Comparison of ENCODE assay signal across 1 cellular context in genomic region chr12:91778091-91778819, GRCh38.
TF ChIP-seq lines count a peak whose summit lies in the region.

No MANE protein-coding gene starts in this region.

TF ChIP-seq in GM23338, 12 proteins besides CTCF, POLR2A, EP300 and RAD21 (continued from another document):
- TF ChIP-seq REST (IDR thresholded peaks at IDR 0.05; ENCODE audit: unreplicated experiment) = no peak
- TF ChIP-seq EZH2phosphoT487 (IDR thresholded peaks at IDR 0.05; ENCODE audit: unreplicated experiment) = no peak
- no peak for TF ChIP-seq ZNF331 (CRISPR knock-in tag; IDR thresholded peaks at IDR 0.05; ENCODE audit: low read depth)
